23 cellular contexts compared by ENCODE assay signal in the genomic region with DNA sequence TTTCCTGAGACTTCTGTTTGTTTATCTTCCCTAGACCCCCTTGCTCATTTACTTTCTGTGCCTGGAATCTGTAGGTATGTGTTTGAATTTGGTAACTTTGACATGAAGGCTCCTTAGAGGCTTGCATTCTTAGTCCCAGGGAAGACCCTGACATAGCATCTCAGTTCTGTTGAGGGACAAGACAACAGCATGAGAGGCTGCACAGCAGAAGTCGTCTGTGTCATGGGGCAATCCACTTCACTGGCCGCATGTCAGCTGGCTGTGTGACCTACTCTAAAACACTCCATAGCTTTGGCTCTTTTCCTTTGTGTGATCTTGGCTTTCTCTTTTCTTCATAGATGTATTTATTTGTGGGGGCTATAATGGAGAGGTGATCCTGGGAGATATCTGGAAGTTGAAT.
"Had no signal": no experiment of that assay in that cellular context is flagged by ENCODE, and none has a peak within 500 bp of the region (broad histone marks: within the 10 kb centered on the region; RNA-seq: fewer than 3 reads in every experiment).

No MANE protein-coding gene starts in this region.

- DNase-seq: Karpas-422, KG1, MG63, NCI-H1092, NCI-H1105 treated with DMSO at 0.1 percent for 48 hours, NCI-H1417 treated with DMSO at 0.1 percent for 48 hours, NCI-H146, NCI-H1694 treated with DMSO at 0.1 percent for 48 hours, NCI-H1930, NCI-H2081, NCI-H2107, NCI-H226, NCI-H446, NCI-H510A, NCI-H524 treated with DMSO at 0.1 percent for 48 hours, NCI-H69, NCI-H774, RPMI8226, SHP77, SK-N-SH, SW 1271, T-cell had no signal

- H3K27me3 ChIP-seq: MG63 had no signal

- H3K27me3 Mint-ChIP-seq: T-cell had no signal

- H3K4me2 ChIP-seq: SK-N-SH had no signal

- H3K9me3 Mint-ChIP-seq: T-cell had no signal

- H3K27ac Mint-ChIP-seq: T-cell had no signal

- FAIRE-seq: RCC 7860 had no signal

- H3K9me3 ChIP-seq: MG63, SK-N-SH had no signal

- H3K4me1 Mint-ChIP-seq: T-cell had no signal

- H3K9ac ChIP-seq: SK-N-SH had no signal

- H3K4me3 ChIP-seq: MG63 had no signal

- ATAC-seq: T-cell had no signal

- H3K4me3 Mint-ChIP-seq: T-cell had no signal
